ENCODE assay signal across 8 cellular contexts in genomic region chr6:30884521-30885480, GRCh38. TPM values are rescaled to one million over a fixed set of nuclear protein-coding genes. Genes with fewer than 3 reads are reported as not detected.
A peak's percentile ranks its signal among the peaks of the same experiment; 100 is the strongest.
DNase-seq lines count a peak whose midpoint lies in the region; ATAC-seq and TF ChIP-seq lines count a peak whose summit lies in the region.

No MANE protein-coding gene starts in this region.

- H2BK5ac ChIP-seq in trophoblast cell (ENCODE audit: low read depth, low read length, poor library complexity), result peak overlapping the region; percentile 6

- no peak overlapping the region for H4K12ac ChIP-seq in trophoblast cell (ENCODE audit: low read depth, low read length)

- peak; percentile 63 for ATAC-seq in activated naive CD8-positive, alpha-beta T cell treated with anti-CD3 and anti-CD28 coated beads, Interleukin-2, amount 50 U/mL, for 24 hours
- ATAC-seq in GM21737 (IDR thresholded peaks at IDR 0.05; ENCODE audit: unreplicated experiment), result no peak

- no peaks in the 10 kb centered on the region for H3K27me3 ChIP-seq in NT2/D1 (ENCODE audit: insufficient read depth, insufficient read length)
- H3K27me3 ChIP-seq in left ventricle myocardium inferior (ENCODE audit: low read depth), result no peaks in the 10 kb centered on the region
- no peaks in the 10 kb centered on the region for H3K27me3 ChIP-seq in trophoblast cell (ENCODE audit: insufficient read depth, low read length)

- H3K79me2 ChIP-seq in trophoblast cell (ENCODE audit: control insufficient read depth, insufficient read depth, low read length, poor library complexity), result peaks cover 30% of the 10 kb centered on the region

- H3K9ac ChIP-seq in NT2/D1 (ENCODE audit: insufficient read length, low read depth), result peak overlapping the region; percentile 90
- peak overlapping the region; percentile 75 for H3K9ac ChIP-seq in trophoblast cell (ENCODE audit: low read length)

- peak overlapping the region; percentile 58 for H2BK120ac ChIP-seq in trophoblast cell (ENCODE audit: insufficient read depth, low read length, poor library complexity)

- H2AFZ ChIP-seq in trophoblast cell (ENCODE audit: insufficient read depth, low read length, poor library complexity), result no peak overlapping the region

- H3K27ac ChIP-seq in left ventricle myocardium inferior (replicated peaks) (peak overlapping the region; percentile 86), trophoblast cell (ENCODE audit: low read depth, low read length) (peak overlapping the region; percentile 84)

- H2AK5ac ChIP-seq in trophoblast cell (ENCODE audit: low read length), result peak overlapping the region; percentile 22

- H3K9me3 ChIP-seq in NT2/D1 (ENCODE audit: insufficient read depth, low read length) (no peaks in the 10 kb centered on the region), left ventricle myocardium inferior (replicated peaks) (no peaks in the 10 kb centered on the region), trophoblast cell (ENCODE audit: insufficient read depth, low read depth, low read length) (no peaks in the 10 kb centered on the region)

- no peaks in the 10 kb centered on the region for H3K9me3 Mint-ChIP-seq in activated naive CD8-positive, alpha-beta T cell treated with anti-CD3 and anti-CD28 coated beads, Interleukin-2, amount 50 U/mL, for 24 hours

- peak overlapping the region; percentile 85 for H4K91ac ChIP-seq in trophoblast cell (ENCODE audit: low read depth, low read length)

- H2BK12ac ChIP-seq in trophoblast cell (ENCODE audit: low read length), result no peak overlapping the region

- H3K4me1 ChIP-seq in NT2/D1 (ENCODE audit: insufficient read depth, insufficient read length) (peaks cover 26% of the 10 kb centered on the region), left ventricle myocardium inferior (peaks cover 60% of the 10 kb centered on the region), trophoblast cell (ENCODE audit: control insufficient read depth in 1 of 2, insufficient read depth in 2 of 2, low read length in 2 of 2) (peaks cover 36 to 44% of the 10 kb centered on the region in 2 experiments)

- peaks cover 19% of the 10 kb centered on the region for H3K36me3 ChIP-seq in NT2/D1 (ENCODE audit: insufficient read depth, insufficient read length, low read length)
- H3K36me3 ChIP-seq in left ventricle myocardium inferior, result no peaks in the 10 kb centered on the region
- peaks cover 14% of the 10 kb centered on the region in 2 experiments for H3K36me3 ChIP-seq in trophoblast cell (ENCODE audit: control insufficient read depth in 1 of 2, insufficient read depth in 2 of 2, low read length in 2 of 2)

- WGBS in trophoblast cell (ENCODE audit: extremely low coverage, insufficient coverage, insufficient read length), result no CpG with 5 or more reads among the region's 59 CpGs

- H3K36me3 Mint-ChIP-seq in activated naive CD8-positive, alpha-beta T cell treated with anti-CD3 and anti-CD28 coated beads, Interleukin-2, amount 50 U/mL, for 24 hours (ENCODE audit: low read depth), result no peaks in the 10 kb centered on the region

- peak overlapping the region; percentile 59 for H3K4me2 ChIP-seq in trophoblast cell (ENCODE audit: low read length)

- intact Hi-C loops in left ventricle myocardium inferior (cut with micrococcal nuclease), result loop anchor here (10.0 kb wide), 1 partner anchor 140 kb away; the partner anchor contains the start of genes FLOT1 and IER3

- H3K18ac ChIP-seq in trophoblast cell (ENCODE audit: low read length), result peak overlapping the region; percentile 68

- peak; percentile 56 for DNase-seq in NCI-H82 (lab: John Stamatoyannopoulos, UW)
- no peak for DNase-seq in NCI-H82 treated with DMSO at 0.1 percent for 48 hours (lab: John Stamatoyannopoulos, UW; ENCODE audit: unreplicated experiment)
- DNase-seq in NT2/D1 (ENCODE audit: low read depth, low spot score), result no peak
- DNase-seq in activated naive CD8-positive, alpha-beta T cell treated with anti-CD3 and anti-CD28 coated beads, Interleukin-2, amount 50 U/mL, for 24 hours, result peak; percentile 62
- DNase-seq in left ventricle myocardium inferior, result peak; percentile 41
- peak; percentile 53 to 57 for DNase-seq in trophoblast cell
- no peak for DNase-seq in MV-4-11 (lab: John Stamatoyannopoulos, UW)

- peak overlapping the region; percentile 21 for H3K4ac ChIP-seq in trophoblast cell (ENCODE audit: low read depth, low read length)

- peaks cover 39% of the 10 kb centered on the region for H3K4me1 Mint-ChIP-seq in activated naive CD8-positive, alpha-beta T cell treated with anti-CD3 and anti-CD28 coated beads, Interleukin-2, amount 50 U/mL, for 24 hours

- TF ChIP-seq CTCF in left ventricle myocardium inferior (IDR thresholded peaks at IDR 0.05; ENCODE audit: borderline replicate concordance), result no peak

- H3K14ac ChIP-seq in trophoblast cell (ENCODE audit: low read length), result peak overlapping the region; percentile 32

- H3K27me3 Mint-ChIP-seq in activated naive CD8-positive, alpha-beta T cell treated with anti-CD3 and anti-CD28 coated beads, Interleukin-2, amount 50 U/mL, for 24 hours, result no peaks in the 10 kb centered on the region

- peak overlapping the region; percentile 63 for H3K4me3 ChIP-seq in NT2/D1 (ENCODE audit: insufficient read length, low read depth)
- H3K4me3 ChIP-seq in left ventricle myocardium inferior, result peak overlapping the region; percentile 87
- H3K4me3 ChIP-seq in trophoblast cell (ENCODE audit: low read depth, low read length), result peak overlapping the region; percentile 74

- H3K23ac ChIP-seq in trophoblast cell (ENCODE audit: low read length), result no peak overlapping the region

- H4K8ac ChIP-seq in trophoblast cell (ENCODE audit: low read depth, low read length), result peak overlapping the region; percentile 20

- H3K4me3 Mint-ChIP-seq in activated naive CD8-positive, alpha-beta T cell treated with anti-CD3 and anti-CD28 coated beads, Interleukin-2, amount 50 U/mL, for 24 hours, result peak overlapping the region; percentile 81

- H3K79me1 ChIP-seq in trophoblast cell (ENCODE audit: low read length), result peaks cover 50% of the 10 kb centered on the region

- H3K27ac Mint-ChIP-seq in activated naive CD8-positive, alpha-beta T cell treated with anti-CD3 and anti-CD28 coated beads, Interleukin-2, amount 50 U/mL, for 24 hours, result peak overlapping the region; percentile 77

RNA-seq across cellular contexts. Expression of gene DDR1, which starts 0.5 kb away (rescaled TPM):
- total RNA-seq in left ventricle myocardium inferior, result 28.2 TPM
- polyA plus RNA-seq in trophoblast cell (2013), result 137 and 142 TPM in 2 replicates

RNA-seq across cellular contexts. Expression of gene GTF2H4, which starts 23.2 kb away (rescaled TPM):
- 23.0 TPM for total RNA-seq in left ventricle myocardium inferior
- 38.3 and 38.5 TPM in 2 replicates for polyA plus RNA-seq in trophoblast cell (2013)

RNA-seq across cellular contexts. Expression of gene VARS2, which starts 29.2 kb away (rescaled TPM):
- total RNA-seq in left ventricle myocardium inferior, result 21.0 TPM
- 10.5 and 10.6 TPM in 2 replicates for polyA plus RNA-seq in trophoblast cell (2013)

RNA-seq across cellular contexts. Expression of gene SFTA2, which starts 47.2 kb away (rescaled TPM):
- total RNA-seq in left ventricle myocardium inferior, result not detected
- not detected in 2 replicates for polyA plus RNA-seq in trophoblast cell (2013)

RNA-seq across cellular contexts. Expression of gene MUCL3, which starts 56.0 kb away (rescaled TPM):
- not detected for total RNA-seq in left ventricle myocardium inferior
- 0.01 and 0.03 TPM in 2 replicates for polyA plus RNA-seq in trophoblast cell (2013)

Comparison
In these comparisons a context has a peak if more than half of its experiments do, and no peak if none do; other contexts are left out.
1. DNase-seq: peak in NCI-H82 (single experiment), activated naive CD8-positive, alpha-beta T cell treated with anti-CD3 and anti-CD28 coated beads, Interleukin-2, amount 50 U/mL, for 24 hours (single experiment), left ventricle myocardium inferior (single experiment) and trophoblast cell (2 of 2); none in NCI-H82 treated with DMSO at 0.1 percent for 48 hours (single experiment), NT2/D1 (single experiment) and MV-4-11 (single experiment).
2. Peak in every context shown above with its lines, with median percentiles within 50 percentile points of each other: H3K4me3 ChIP-seq.